In genomic region chr6:158205220-158205944, GRCh38 we compare ENCODE assay signal across 10 cellular contexts. TPM values are rescaled to one million over a fixed set of nuclear protein-coding genes. Genes with fewer than 3 reads are reported as not detected.
DNase-seq lines count a peak whose midpoint lies in the region; ATAC-seq, FAIRE-seq and TF ChIP-seq lines count a peak whose summit lies in the region.
"Had no signal": no experiment of that assay in that cellular context is flagged by ENCODE, and none has a peak within 500 bp of the region (broad histone marks: within the 10 kb centered on the region; RNA-seq: fewer than 3 reads in every experiment).

No MANE protein-coding gene starts in this region.

- no peak overlapping the region for H3K9ac ChIP-seq in K562 (ENCODE audit: insufficient read depth in 1 of 2, low read depth in 2 of 2, low read length in 2 of 2)

- no peaks in the 10 kb centered on the region for H4K20me1 ChIP-seq in K562 (replicated peaks; ENCODE audit: control insufficient read depth, insufficient read depth, low read length)

- no peaks in the 10 kb centered on the region for H3K9me3 Mint-ChIP-seq in Caco-2 (ENCODE audit: unreplicated experiment)

- H3K36me3 Mint-ChIP-seq in Caco-2 (ENCODE audit: insufficient read depth, unreplicated experiment) = no peaks in the 10 kb centered on the region

- ATAC-seq in K562 = peak; percentile 85
- peak; percentile 84 to 91 (median 88) for ATAC-seq in right lobe of liver
- ATAC-seq in HG02981 (IDR thresholded peaks at IDR 0.05; ENCODE audit: unreplicated experiment) = no peak

- H3K27me3 ChIP-seq in Caco-2 (replicated peaks; ENCODE audit: control insufficient read depth, insufficient read depth, low read length) (no peaks in the 10 kb centered on the region), K562 (ENCODE audit: control insufficient read depth in 2 of 2, insufficient read depth in 2 of 2, low read length in 2 of 2) (peaks cover 31 to 32% of the 10 kb centered on the region in 2 experiments), right lobe of liver (no peaks in the 10 kb centered on the region)

- H3K4me1 Mint-ChIP-seq in Caco-2 (ENCODE audit: low read depth, unreplicated experiment) = no peaks in the 10 kb centered on the region

- no peak overlapping the region for H3K27ac Mint-ChIP-seq in Caco-2 (ENCODE audit: unreplicated experiment)

- H3K4me3 Mint-ChIP-seq in Caco-2 (ENCODE audit: unreplicated experiment) = no peak overlapping the region

- DNase-seq in Caco-2 = peak in 1 of 2 experiments; percentile 29
- DNase-seq in HEK293T (ENCODE audit: extremely low spot score) = peak; percentile 51
- DNase-seq in K562 (ENCODE audit: extremely low read depth in 1 of 4, low spot score in 3 of 4) = peak; percentile 51 to 70 (median 60)
- peak in 1 of 3 donors; percentile 53 for DNase-seq in right lobe of liver
- DNase-seq in NCI-H1417 treated with DMSO at 0.1 percent for 48 hours (lab: John Stamatoyannopoulos, UW) = no peak
- DNase-seq in SKM-1 (lab: John Stamatoyannopoulos, UW; ENCODE audit: unreplicated experiment) = no peak
- DNase-seq in DMS79 (lab: John Stamatoyannopoulos, UW) = no peak
- DNase-seq: NCI-H1694 had no signal

- 11% methylated on average over 12 of the region's 12 CpGs for WGBS in K562 (ENCODE audit: insufficient coverage, low coverage, missing lambda C conversion rate)
- 44% methylated on average over 11 of the region's 12 CpGs for WGBS in right lobe of liver (ENCODE audit: insufficient coverage, low coverage, low lambda C conversion rate, missing lambda C conversion rate)

- no peak overlapping the region for H3K4me2 ChIP-seq in K562 (ENCODE audit: insufficient read depth, low read length)

- intact Hi-C loops in Caco-2 (cut with micrococcal nuclease; ENCODE audit: unreplicated experiment) (loop anchor here (10.0 kb wide), 1 partner anchor 61 kb away; no protein-coding TSS in a partner anchor), K562 (cut with micrococcal nuclease) (loop anchor here (1.0 to 10.0 kb wide), 2 partner anchors 62 to 221 kb away; partner anchors contain the start of gene SYNJ2), right lobe of liver (cut with DNase I) (no loop called here)

- H3K27me3 Mint-ChIP-seq in Caco-2 (ENCODE audit: insufficient read depth, unreplicated experiment) = no peaks in the 10 kb centered on the region

- no peaks in the 10 kb centered on the region for H3K79me2 ChIP-seq in K562 (ENCODE audit: control insufficient read depth, insufficient read depth, low read length)

- BruUV-seq in Caco-2 (replicated peaks; lab: Mats Ljungman, UMichigan) (no TSS peak), K562 (replicated peaks; lab: Mats Ljungman, UMichigan) (no TSS peak)

- H3K9me3 ChIP-seq in Caco-2 (no peaks in the 10 kb centered on the region), K562 (replicated peaks; ENCODE audit: control insufficient read depth, insufficient read depth, low read depth, low read length) (no peaks in the 10 kb centered on the region), right lobe of liver (no peaks in the 10 kb centered on the region)

- H3K36me3 ChIP-seq in Caco-2 (ENCODE audit: control insufficient read depth, insufficient read depth, low read length) (no peaks in the 10 kb centered on the region), K562 (ENCODE audit: control insufficient read depth, insufficient read depth, low read length) (no peaks in the 10 kb centered on the region), right lobe of liver (no peaks in the 10 kb centered on the region)

- peak; percentile 56 to 57 for TF ChIP-seq CTCF in Caco-2 (IDR thresholded peaks at IDR 0.05; ENCODE audit: insufficient read depth in 1 of 2, low read depth in 1 of 2, low read length in 1 of 2, severe bottlenecking in 1 of 2, unreplicated experiment in 1 of 2)
- peak; percentile 64 to 87 (median 87) for TF ChIP-seq CTCF in K562 (IDR thresholded peaks at IDR 0.05 in 2 of 3, conservative IDR thresholded peaks at IDR 0.05 in 1 of 3; ENCODE audit: insufficient read depth in 2 of 3, low read depth in 1 of 3, low read length in 3 of 3)
- TF ChIP-seq CTCF in right lobe of liver (IDR thresholded peaks at IDR 0.05) = peak; percentile 55 to 72 (median 66)

- TF ChIP-seq POLR2A in K562 (conservative IDR thresholded peaks at IDR 0.05) = no peak
- TF ChIP-seq POLR2A in right lobe of liver (IDR thresholded peaks at IDR 0.05) = no peak

- peak; percentile 65 for FAIRE-seq in K562 (lab: Jason Lieb, UNC)
- FAIRE-seq: TTC549 had no signal

- H3K4me3 ChIP-seq in Caco-2 (ENCODE audit: low read depth, low read length) (no peak overlapping the region), K562 (no peak overlapping the region), right lobe of liver (no peak overlapping the region)

- H3K27ac ChIP-seq in K562 (ENCODE audit: extremely low read depth, low read depth, low read length) = no peak overlapping the region
- no peak overlapping the region for H3K27ac ChIP-seq in right lobe of liver

- POLR2A ChIA-PET in Caco-2 (lab: Charles Lee) (no interaction called here), HEK293T (lab: Yijun Ruan, JAX) (no interaction called here), K562 (lab: Yijun Ruan, JAX) (interaction anchor here (0.6 to 1.3 kb wide), 3 partner anchors 9 to 949 kb away, joined by 3 to 4 read pairs (median 3); no protein-coding TSS in a partner anchor)

- TF ChIP-seq RAD21 in K562 (CRISPR knock-in tag; conservative IDR thresholded peaks at IDR 0.05 in 1 of 2, IDR thresholded peaks at IDR 0.05 in 1 of 2) = peak; percentile 44 to 79

- no peak for TF ChIP-seq EP300 in K562 (IDR thresholded peaks at IDR 0.05; ENCODE audit: low read length)

- CTCF ChIA-PET in Caco-2 (lab: Charles Lee) (interaction anchor here (0.7 kb wide), 1 partner anchor 17 kb away, joined by 3 read pairs; no protein-coding TSS in a partner anchor), HEK293T (lab: Yijun Ruan, JAX) (interaction anchor here (0.6 to 2.5 kb wide), 8 partner anchors 9 to 1568 kb away, joined by 3 to 13 read pairs (median 4); no protein-coding TSS in a partner anchor), K562 (lab: Yijun Ruan, JAX; ENCODE audit: low intra/inter-chr PET ratio) (interaction anchor here (0.9 to 1.5 kb wide), 3 partner anchors 62 to 891 kb away, joined by 3 to 7 read pairs (median 4); no protein-coding TSS in a partner anchor)

- no peaks in the 10 kb centered on the region for H3K9me1 ChIP-seq in K562 (ENCODE audit: control insufficient read depth, insufficient read depth, low read length)

- in situ Hi-C loops in K562 (cut with MboI) = no loop called here

- H3K4me1 ChIP-seq in Caco-2 (no peaks in the 10 kb centered on the region), K562 (replicated peaks in 1 of 2; ENCODE audit: control insufficient read depth in 2 of 2, insufficient read depth in 2 of 2, low read length in 2 of 2) (0 out of 5 replicates have a peak, but pooled peaks cover 0 to 3% of the 10 kb centered on the region in 2 experiments), right lobe of liver (peaks cover 0 to 5% (median 0%) of the 10 kb centered on the region in 4 donors)

- H2AFZ ChIP-seq in K562 (ENCODE audit: low read depth, low read length) = no peak overlapping the region

TF ChIP-seq in HEK293T, 16 proteins besides CTCF, POLR2A, EP300 and RAD21:
- no peak for TF ChIP-seq TARDBP (IDR thresholded peaks at IDR 0.05)
- TF ChIP-seq BHLHE40 (IDR thresholded peaks at IDR 0.05; ENCODE audit: borderline replicate concordance) = no peak

TF ChIP-seq in K562, 482 proteins besides CTCF, POLR2A, EP300 and RAD21 (continues in another document):
- 0 out of 2 replicates have a peak, but pooled peaks have one; percentile 15 for TF ChIP-seq JUND (IDR thresholded peaks at IDR 0.05; ENCODE audit: borderline replicate concordance, low read depth, low read length)
- TF ChIP-seq JUND (tag; IDR thresholded peaks at IDR 0.05; ENCODE audit: borderline replicate concordance, low read depth, low read length) = no peak

RNA-seq across cellular contexts. Expression of gene GTF2H5, which starts 37.2 kb away (rescaled TPM):
- total RNA-seq in Caco-2 (2022) (17.8 and 18.1 TPM in 2 replicates), K562 (2014; rRNA removed) (4.0 and 4.3 TPM in 2 replicates), K562 (2014; rRNA removed; fragmentation: Illumina TruSeq; extraction: Trizol) (28.8 and 33.6 TPM in 2 replicates), K562 (2015; rRNA removed; fragmentation: Illumina TruSeq; extraction: Trizol) (22.5 and 24.1 TPM in 2 replicates), K562 (2021) (27.2 and 30.1 TPM in 2 replicates), right lobe of liver (10 to 100 TPM in 4 of 6 experiments, 1 to 10 TPM in 2; 3.4 to 16.3 (median 11.8) TPM)
- 1.4 and 4.6 TPM in 2 replicates for total RNA-seq in K562 (2011; cell fraction: chromatin; rRNA removed; ENCODE audit: low replicate concordance)
- total RNA-seq in K562 (2011; cell fraction: nucleolus; rRNA removed) = 0.67 and 1.1 TPM in 2 replicates
- 1.6 and 5.2 TPM in 2 replicates for total RNA-seq in K562 (2011; cell fraction: nucleoplasm; rRNA removed)
- polyA plus RNA-seq in K562 (2011; rRNA removed) (17.2 and 24.9 TPM in 2 replicates), K562 (2014; fragmentation: Illumina TruSeq; extraction: Trizol) (15.2 and 15.8 TPM in 2 replicates), K562 (2014; fragmentation: Nextera tagmentation; extraction: Ambion mirVana) (10 to 100 TPM; 48.8 to 58.4 TPM), K562 (2014; rRNA removed) (14.9 and 19.1 TPM in 2 replicates)
- polyA plus RNA-seq in K562 (2011; cell fraction: cytosol; rRNA removed) = 2.9 and 5.0 TPM in 2 replicates
- polyA plus RNA-seq in K562 (2011; cell fraction: nucleus; rRNA removed) = 1.6 and 3.1 TPM in 2 replicates
- 14.6 and 23.1 TPM in 2 replicates for polyA plus RNA-seq in K562 (2012)
- polyA minus RNA-seq in K562 (2011; rRNA and poly(A)+ RNA removed) = 6.6 and 7.4 TPM in 2 replicates
- 0.46 and 1.5 TPM in 2 replicates for polyA minus RNA-seq in K562 (2011; cell fraction: cytosol; rRNA and poly(A)+ RNA removed)
- 0.54 and 0.78 TPM in 2 replicates for polyA minus RNA-seq in K562 (2011; cell fraction: nucleus; rRNA and poly(A)+ RNA removed)

RNA-seq across cellular contexts. Expression of gene SERAC1, which starts 37.3 kb away (rescaled TPM):
- 6.8 and 7.4 TPM in 2 replicates for total RNA-seq in Caco-2 (2022)
- 4.6 and 10.9 TPM in 2 replicates for total RNA-seq in K562 (2011; cell fraction: chromatin; rRNA removed; ENCODE audit: low replicate concordance)
- 2.8 and 3.8 TPM in 2 replicates for total RNA-seq in K562 (2011; cell fraction: nucleolus; rRNA removed)
- total RNA-seq in K562 (2011; cell fraction: nucleoplasm; rRNA removed) = 5.1 and 11.2 TPM in 2 replicates
- total RNA-seq in K562 (2014; rRNA removed) = 2.2 and 2.8 TPM in 2 replicates
- total RNA-seq in K562 (2014; rRNA removed; fragmentation: Illumina TruSeq; extraction: Trizol) = 3.5 and 4.4 TPM in 2 replicates
- total RNA-seq in K562 (2015; rRNA removed; fragmentation: Illumina TruSeq; extraction: Trizol) = 2.9 and 3.6 TPM in 2 replicates
- 2.6 and 4.2 TPM in 2 replicates for total RNA-seq in K562 (2021)
- 4.8 and 6.2 TPM in 2 replicates for polyA plus RNA-seq in K562 (2011; rRNA removed)
- 1.7 and 3.1 TPM in 2 replicates for polyA plus RNA-seq in K562 (2011; cell fraction: cytosol; rRNA removed)
- 4.4 and 5.3 TPM in 2 replicates for polyA plus RNA-seq in K562 (2011; cell fraction: nucleus; rRNA removed)
- 2.8 and 3.8 TPM in 2 replicates for polyA plus RNA-seq in K562 (2012)
- polyA plus RNA-seq in K562 (2014; fragmentation: Illumina TruSeq; extraction: Trizol) = 3.1 and 3.3 TPM in 2 replicates
- 1 to 10 TPM; 1.8 to 2.0 TPM for polyA plus RNA-seq in K562 (2014; fragmentation: Nextera tagmentation; extraction: Ambion mirVana)
- 2.2 and 3.4 TPM in 2 replicates for polyA plus RNA-seq in K562 (2014; rRNA removed)
- 6.8 and 7.7 TPM in 2 replicates for polyA minus RNA-seq in K562 (2011; rRNA and poly(A)+ RNA removed)
- 2.6 and 2.9 TPM in 2 replicates for polyA minus RNA-seq in K562 (2011; cell fraction: cytosol; rRNA and poly(A)+ RNA removed)
- polyA minus RNA-seq in K562 (2011; cell fraction: nucleus; rRNA and poly(A)+ RNA removed) = 3.4 and 5.3 TPM in 2 replicates
- total RNA-seq in right lobe of liver = 1 to 10 TPM; 3.0 to 5.1 (median 4.4) TPM

Comparison
In these comparisons a context has a peak if more than half of its experiments do, and no peak if none do; other contexts are left out.
1. DNase-seq: peak in HEK293T (single experiment) and K562 (4 of 4); none in NCI-H1417 treated with DMSO at 0.1 percent for 48 hours (single experiment), SKM-1 (single experiment) and DMS79 (single experiment).
2. intact Hi-C loops: an anchor here in Caco-2 (10.0 kb wide) and K562 (1.0 to 10.0 kb wide); none called in right lobe of liver.
3. Peak in every context shown above with its lines, with median percentiles within 50 percentile points of each other: CTCF ChIP-seq.